Comparison of ENCODE assay signal across 14 cellular contexts in genomic region chr1:10682114-10682445, GRCh38.
A peak's percentile ranks its signal among the peaks of the same experiment; 100 is the strongest.
DNase-seq lines count a peak whose midpoint lies in the region; ATAC-seq and TF ChIP-seq lines count a peak whose summit lies in the region.
"Had no signal": no experiment of that assay in that cellular context is flagged by ENCODE, and none has a peak within 500 bp of the region (broad histone marks: within the 10 kb centered on the region; RNA-seq: fewer than 3 reads in every experiment).

No MANE protein-coding gene starts in this region.

- H3K4me1 ChIP-seq in SJCRH30 (peaks cover 80% of the 10 kb centered on the region), iPS-20b (ENCODE audit: insufficient read depth, low read length) (peaks cover 39% of the 10 kb centered on the region; the same call in 1 of the 2 replicates), prostate gland (replicated peaks) (peaks cover 89% of the 10 kb centered on the region)

- peak overlapping the region; percentile 75 for H3K27ac ChIP-seq in 22Rv1
- peak overlapping the region; percentile 96 for H3K27ac ChIP-seq in SJCRH30
- no peak overlapping the region for H3K27ac ChIP-seq in iPS-20b (ENCODE audit: low read length)
- H3K27ac ChIP-seq in prostate gland = peak overlapping the region; percentile 91 to 96
- H3K27ac ChIP-seq: ascending aorta had no signal

- no peaks in the 10 kb centered on the region for H3K9me3 ChIP-seq in SJCRH30 (replicated peaks)
- H3K9me3 ChIP-seq in iPS-20b (ENCODE audit: insufficient read depth, low read depth, low read length) = no peaks in the 10 kb centered on the region
- no peaks in the 10 kb centered on the region for H3K9me3 ChIP-seq in prostate gland
- H3K9me3 ChIP-seq: ascending aorta, mucosa of descending colon had no signal

- H3K4me3 ChIP-seq in SJCRH30 (peak overlapping the region; percentile 28), iPS-20b (ENCODE audit: low read length) (no peak overlapping the region), prostate gland (peak overlapping the region in 1 of 2 donors; percentile 13)
- H3K4me3 ChIP-seq: ascending aorta, mucosa of descending colon had no signal

- H3K27me3 ChIP-seq in SJCRH30 (no peaks in the 10 kb centered on the region), iPS-20b (ENCODE audit: insufficient read depth, low read length) (no peaks in the 10 kb centered on the region), prostate gland (replicated peaks; ENCODE audit: insufficient read depth) (no peaks in the 10 kb centered on the region)
- H3K27me3 ChIP-seq: ascending aorta had no signal

- H3K36me3 ChIP-seq in SJCRH30 = no peaks in the 10 kb centered on the region
- H3K36me3 ChIP-seq in iPS-20b (ENCODE audit: insufficient read depth, low read depth, low read length) = no peaks in the 10 kb centered on the region
- no peaks in the 10 kb centered on the region for H3K36me3 ChIP-seq in prostate gland
- H3K36me3 ChIP-seq: ascending aorta had no signal

- no peak for ATAC-seq in HG03378 (IDR thresholded peaks at IDR 0.05; ENCODE audit: unreplicated experiment)
- ATAC-seq in GM18498 (IDR thresholded peaks at IDR 0.05; ENCODE audit: unreplicated experiment) = no peak
- ATAC-seq: mucosa of descending colon had no signal

- H3K9ac ChIP-seq in iPS-20b (ENCODE audit: low read depth, low read length) = peak overlapping the region; percentile 32; the same call in 1 of the 2 replicates

- DNase-seq in SJCRH30 (peak in 1 of 2 experiments; percentile 56), prostate gland (ENCODE audit: low spot score) (no peak), DMS 273 (lab: John Stamatoyannopoulos, UW; ENCODE audit: unreplicated experiment) (no peak), CD1c-positive myeloid dendritic cell (ENCODE audit: extremely low spot score) (no peak)
- DNase-seq: activated CD4-positive, CD25-positive, alpha-beta regulatory T cell treated with anti-CD3 and anti-CD28 coated beads, Interleukin-2, amount 50 U/mL, for 72 hours; activated naive CD4-positive, alpha-beta T cell; Calu3; cortex of kidney; mucosa of descending colon had no signal

- 19% methylated on average over 9 of the region's 9 CpGs for WGBS in prostate gland

- TF ChIP-seq POLR2A in prostate gland (IDR thresholded peaks at IDR 0.05) = no peak

- intact Hi-C loops in prostate gland (cut with DNase I) = loop anchor here (5.0 kb wide), 1 partner anchor 45 kb away; no protein-coding TSS in a partner anchor

- TF ChIP-seq CTCF in 22Rv1 (IDR thresholded peaks at IDR 0.05) (no peak), prostate gland (IDR thresholded peaks at IDR 0.05) (no peak)
